In the genomic region with DNA sequence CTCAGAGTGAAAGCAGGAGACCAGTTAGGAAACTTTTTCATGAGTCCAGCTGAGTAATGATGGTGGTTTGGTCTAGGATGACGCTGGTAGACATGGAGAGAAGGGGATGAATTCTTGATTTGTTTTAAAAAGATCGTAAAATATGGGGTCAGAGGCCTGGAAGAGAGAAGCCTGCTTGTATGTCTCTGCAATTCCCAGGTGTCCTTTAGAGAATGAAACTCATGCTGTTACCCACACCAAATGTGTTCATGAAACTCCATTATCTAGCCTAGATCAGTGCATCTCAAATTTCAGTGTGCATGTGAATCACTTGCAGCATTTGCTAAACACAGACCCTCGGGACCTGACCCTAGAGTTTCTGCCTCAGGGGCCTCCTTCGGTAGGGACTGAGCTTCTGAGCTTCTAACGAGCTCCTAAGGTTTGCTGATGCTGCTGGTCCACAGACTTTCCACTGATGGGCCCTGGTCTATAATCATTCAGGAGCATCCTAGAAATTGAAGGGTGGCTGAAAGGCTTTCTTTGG, we compare ENCODE assay signal across 17 cellular contexts.
"Had no signal": no experiment of that assay in that cellular context is flagged by ENCODE, and none has a peak within 500 bp of the region (broad histone marks: within the 10 kb centered on the region; RNA-seq: fewer than 3 reads in every experiment).

No MANE protein-coding gene starts in this region.

- H3K27me3 ChIP-seq: ascending aorta, esophagus squamous epithelium, spleen, upper lobe of left lung had no signal

- H3K4me3 ChIP-seq: ascending aorta, esophagus squamous epithelium, lung, spleen, thoracic aorta, upper lobe of left lung had no signal

- H3K9me3 ChIP-seq: ascending aorta, esophagus squamous epithelium, spleen, thoracic aorta, upper lobe of left lung had no signal

- H3K4me1 ChIP-seq: ascending aorta, esophagus squamous epithelium, spleen, upper lobe of left lung had no signal

- DNase-seq: activated CD4-positive, alpha-beta T cell treated with anti-CD3 and anti-CD28 coated beads, Interleukin-2, amount 50 U/mL, for 1 hour; activated CD8-positive, alpha-beta memory T cell treated with anti-CD3 and anti-CD28 coated beads for 24 hours; activated CD8-positive, alpha-beta memory T cell treated with anti-CD3 and anti-CD28 coated beads, Interleukin-2, amount 50 U/mL, for 48 hours; activated effector memory CD4-positive, alpha-beta T cell treated with anti-CD3 and anti-CD28 coated beads, Interleukin-2, amount 50 U/mL, for 16 hours; activated naive CD4-positive, alpha-beta T cell treated with anti-CD3 and anti-CD28 coated beads, Interleukin-2, amount 50 U/mL, for 16 hours; activated T-cell treated with anti-CD3 and anti-CD28 coated beads, Interleukin-2, amount 50 U/mL, for 72 hours; effector CD8-positive, alpha-beta T cell; esophagus squamous epithelium; foreskin fibroblast; hypothalamus; spleen; stimulated activated naive B cell treated with anti-CD40 and anti-IgM and Interleukin-4, amounts not matched to agents 10 μg/mL and 1 μg/mL and 100 μg/mL, for 72 hours; T-helper 9 cell; upper lobe of left lung had no signal

- H3K27ac ChIP-seq: ascending aorta, esophagus squamous epithelium, spleen, thoracic aorta, upper lobe of left lung had no signal

- H3K36me3 ChIP-seq: ascending aorta, thoracic aorta, upper lobe of left lung had no signal
